ENCODE assay signal across 16 cellular contexts in genomic region chr5:157542282-157542966, GRCh38. TPM values are rescaled to one million over a fixed set of nuclear protein-coding genes. Genes with fewer than 3 reads are reported as not detected.
DNase-seq lines count a peak whose midpoint lies in the region; ATAC-seq, FAIRE-seq and TF ChIP-seq lines count a peak whose summit lies in the region.
"Had no signal": no experiment of that assay in that cellular context is flagged by ENCODE, and none has a peak within 500 bp of the region (broad histone marks: within the 10 kb centered on the region; RNA-seq: fewer than 3 reads in every experiment).

No MANE protein-coding gene starts in this region.

- H4K20me1 ChIP-seq in H1 (replicated peaks in 1 of 2; ENCODE audit: control insufficient read depth in 1 of 2, insufficient read depth in 2 of 2, low read length in 2 of 2) = no peaks in the 10 kb centered on the region

- TF ChIP-seq EP300 in H1 (IDR thresholded peaks at IDR 0.05; ENCODE audit: borderline replicate concordance in 1 of 2, low read depth in 2 of 2, low read length in 2 of 2) = no peak

- CTCF ChIA-PET in CD4-positive, alpha-beta T cell (lab: Charles Lee) = no interaction called here
- CTCF ChIA-PET in H1 (lab: Charles Lee; ENCODE audit: partially characterized antibody) = interaction anchor here (1.0 to 2.0 kb wide), 2 partner anchors 35 to 66 kb away, joined by 4 to 7 read pairs; no protein-coding TSS in a partner anchor

- H4K8ac ChIP-seq in H1 (ENCODE audit: extremely low read depth, insufficient read depth, low read length) = 0 out of 2 replicates have a peak overlapping the region, but pooled peaks have one; percentile 19

- TF ChIP-seq RAD21 in H1 (IDR thresholded peaks at IDR 0.05 in 1 of 2, conservative IDR thresholded peaks at IDR 0.05 in 1 of 2; ENCODE audit: low read depth in 2 of 2, low read length in 2 of 2) = no peak

- no peaks in the 10 kb centered on the region; the same call in none of the 2 replicates for H3K79me1 ChIP-seq in H1 (ENCODE audit: low read depth, low read length)

- no peaks in the 10 kb centered on the region for H3K36me3 Mint-ChIP-seq in CD4-positive, alpha-beta T cell (ENCODE audit: low read depth)
- H3K36me3 Mint-ChIP-seq in IgD-negative memory B cell = peaks cover 4% of the 10 kb centered on the region

- no peak overlapping the region for H2BK120ac ChIP-seq in H1 (replicated peaks; ENCODE audit: low read depth, low read length)

- H3K4me3 ChIP-seq in H1 (ENCODE audit: extremely low read depth in 1 of 4, insufficient read depth in 2 of 4, low read depth in 3 of 4, low read length in 4 of 4) (no peak overlapping the region), rectal smooth muscle tissue (ENCODE audit: low read length) (no peak overlapping the region), H7 (ENCODE audit: insufficient read depth, low read depth, low read length) (no peak overlapping the region)
- H3K4me3 ChIP-seq: BLaER1 treated with 17β-estradiol and CSF1 and Interleukin-3, amounts not matched to agents 10 nM and 100 nM; dorsolateral prefrontal cortex; PC-9 had no signal

- H3K9me3 ChIP-seq in CD4-positive, alpha-beta T cell (ENCODE audit: control insufficient read depth, low read length) = no peaks in the 10 kb centered on the region
- H3K9me3 ChIP-seq in H1 (ENCODE audit: insufficient read depth in 2 of 2, low read depth in 1 of 2, low read length in 1 of 2) = no peaks in the 10 kb centered on the region
- H3K9me3 ChIP-seq: BLaER1 treated with 17β-estradiol and CSF1 and Interleukin-3, amounts not matched to agents 10 nM and 100 nM had no signal

- no peak overlapping the region for H2BK5ac ChIP-seq in H1 (ENCODE audit: low read depth, low read length)

- H3K23ac ChIP-seq in H1 (ENCODE audit: insufficient read length) = no peak overlapping the region

- H2BK20ac ChIP-seq in H1 (ENCODE audit: low read length) = no peak overlapping the region

- no peak overlapping the region for H3K56ac ChIP-seq in H1 (replicated peaks; ENCODE audit: insufficient read length, low read depth, low read length)

- no peak overlapping the region for H2AFZ ChIP-seq in H1 (ENCODE audit: low read length)
- H2AFZ ChIP-seq: PC-9 had no signal

- no peaks in the 10 kb centered on the region for H3K9me3 Mint-ChIP-seq in CD4-positive, alpha-beta T cell
- no peaks in the 10 kb centered on the region for H3K9me3 Mint-ChIP-seq in IgD-negative memory B cell

- H3K27me3 ChIP-seq in CD4-positive, alpha-beta T cell (ENCODE audit: control insufficient read depth, insufficient read depth, low read length) = no peaks in the 10 kb centered on the region
- no peaks in the 10 kb centered on the region for H3K27me3 ChIP-seq in H1 (replicated peaks in 1 of 4; ENCODE audit: control insufficient read depth in 3 of 4, extremely low read depth in 1 of 4, insufficient read depth in 3 of 4, low read length in 3 of 4)
- H3K27me3 ChIP-seq in rectal smooth muscle tissue (ENCODE audit: control insufficient read depth, insufficient read depth, low read length) = no peaks in the 10 kb centered on the region
- H3K27me3 ChIP-seq in H7 (ENCODE audit: control insufficient read depth, insufficient read depth, low read length) = no peaks in the 10 kb centered on the region
- H3K27me3 ChIP-seq: BLaER1 treated with 17β-estradiol and CSF1 and Interleukin-3, amounts not matched to agents 10 nM and 100 nM; dorsolateral prefrontal cortex had no signal

- no peak for TF ChIP-seq POLR2A in H1 (IDR thresholded peaks at IDR 0.05; ENCODE audit: control extremely low read depth in 1 of 2, low read depth in 2 of 2, low read length in 2 of 2)

- no peak overlapping the region for H3K4me3 Mint-ChIP-seq in CD4-positive, alpha-beta T cell
- H3K4me3 Mint-ChIP-seq in IgD-negative memory B cell = peak overlapping the region in 2 of 4 donors; percentile 15 to 50

- H3K9ac ChIP-seq in H1 (replicated peaks in 1 of 4; ENCODE audit: extremely low read depth in 1 of 4, low read depth in 3 of 4, low read length in 3 of 4) (no peak overlapping the region), rectal smooth muscle tissue (ENCODE audit: low read length) (no peak overlapping the region)

- no peak for DNase-seq in CD4-positive, alpha-beta T cell
- DNase-seq in H1 (ENCODE audit: low read depth in 1 of 2, low spot score in 2 of 2) = no peak
- DNase-seq in H7 = no peak
- DNase-seq in COR-L47 (lab: John Stamatoyannopoulos, UW) = no peak
- DNase-seq: activated effector memory CD4-positive, alpha-beta T cell treated with anti-CD3 and anti-CD28 coated beads, Interleukin-2, amount 50 U/mL, for 16 hours; DND-41; dorsolateral prefrontal cortex; Kasumi-1; NCI-H1694; PC-9 had no signal

- no peaks in the 10 kb centered on the region for H3K79me2 ChIP-seq in H1 (ENCODE audit: control insufficient read depth in 1 of 2, insufficient read depth in 2 of 2, low read length in 2 of 2)

- peaks cover 91% of the 10 kb centered on the region for H3K4me1 Mint-ChIP-seq in CD4-positive, alpha-beta T cell (ENCODE audit: low read depth)
- H3K4me1 Mint-ChIP-seq in IgD-negative memory B cell = peaks cover 49 to 84% (median 63%) of the 10 kb centered on the region in 3 donors

- H3K36me3 ChIP-seq in H1 (ENCODE audit: control insufficient read depth in 2 of 4, insufficient read depth in 4 of 4, low read length in 3 of 4) (no peaks in the 10 kb centered on the region), rectal smooth muscle tissue (ENCODE audit: control insufficient read depth, insufficient read depth, low read length) (no peaks in the 10 kb centered on the region), H7 (replicated peaks; ENCODE audit: control insufficient read depth, insufficient read depth, low read length) (no peaks in the 10 kb centered on the region; the same call in 1 of the 2 replicates)

- no peak overlapping the region for H4K91ac ChIP-seq in H1 (replicated peaks; ENCODE audit: insufficient read length, low read length)

- no peak overlapping the region for H2AK5ac ChIP-seq in H1 (ENCODE audit: low read depth, low read length)

- no peak for ATAC-seq in CD4-positive, alpha-beta T cell (ENCODE audit: poor library complexity)
- no peak for ATAC-seq in HG03460 (IDR thresholded peaks at IDR 0.05; ENCODE audit: unreplicated experiment)
- ATAC-seq: left lobe of liver had no signal

- POLR2A ChIA-PET in CD4-positive, alpha-beta T cell (lab: Charles Lee) = interaction anchor here (0.6 to 1.9 kb wide), 6 partner anchors 9 to 110 kb away, joined by 3 to 16 read pairs (median 4); partner anchors contain the start of gene SOX30
- POLR2A ChIA-PET in H1 (lab: Charles Lee; ENCODE audit: partially characterized antibody) = no interaction called here

- H3K23me2 ChIP-seq in H1 (ENCODE audit: low read depth, low read length) = no peaks in the 10 kb centered on the region

- no peaks in the 10 kb centered on the region for H3K27me3 Mint-ChIP-seq in CD4-positive, alpha-beta T cell
- peaks cover 1% of the 10 kb centered on the region for H3K27me3 Mint-ChIP-seq in IgD-negative memory B cell
- H3K27me3 Mint-ChIP-seq: activated CD4-positive, alpha-beta T cell treated with anti-CD3 and anti-CD28 coated beads for 36 hours had no signal

- FAIRE-seq in H1 (lab: Jason Lieb, UNC) = no peak

- no peak overlapping the region for H3K4ac ChIP-seq in H1 (replicated peaks; ENCODE audit: insufficient read length, low read depth, low read length)

- no peak overlapping the region for H2BK12ac ChIP-seq in H1 (ENCODE audit: low read depth, low read length)

- H3K27ac ChIP-seq in CD4-positive, alpha-beta T cell (ENCODE audit: low read depth, low read length) = peak overlapping the region; percentile 61
- H3K27ac ChIP-seq in H1 (ENCODE audit: low read depth, low read length) (no peak overlapping the region), rectal smooth muscle tissue (ENCODE audit: low read depth, low read length) (peak overlapping the region; percentile 79)
- H3K27ac ChIP-seq: PC-9 had no signal

- H3K14ac ChIP-seq in H1 (ENCODE audit: insufficient read length) = no peak overlapping the region

- no peak overlapping the region for H3K18ac ChIP-seq in H1 (ENCODE audit: extremely low read depth, low read length)

- no peak overlapping the region for H2BK15ac ChIP-seq in H1 (ENCODE audit: low read length)

- TF ChIP-seq CTCF in CD4-positive, alpha-beta T cell (IDR thresholded peaks at IDR 0.05) = no peak
- TF ChIP-seq CTCF in H1 (IDR thresholded peaks at IDR 0.05; ENCODE audit: control extremely low read depth in 1 of 3, insufficient read depth in 1 of 3, low read depth in 1 of 3, low read length in 3 of 3) = no peak

- peak overlapping the region; percentile 87 for H3K27ac Mint-ChIP-seq in CD4-positive, alpha-beta T cell
- H3K27ac Mint-ChIP-seq in IgD-negative memory B cell = peak overlapping the region in 2 of 3 donors; percentile 84 to 99

- H3K4me1 ChIP-seq in H1 (replicated peaks in 1 of 4; ENCODE audit: control insufficient read depth in 3 of 4, insufficient read depth in 4 of 4, low read length in 3 of 4) (peaks cover 0 to 7% (median 1%) of the 10 kb centered on the region in 4 experiments; a peak in 4 of 7 replicates), rectal smooth muscle tissue (ENCODE audit: control insufficient read depth, insufficient read depth, low read length) (peaks cover 59% of the 10 kb centered on the region)

- H3K4me2 ChIP-seq in H1 (ENCODE audit: insufficient read depth in 1 of 2, low read depth in 2 of 2, low read length in 2 of 2) = no peak overlapping the region
- H3K4me2 ChIP-seq: PC-9 had no signal

- H4K5ac ChIP-seq in H1 (ENCODE audit: insufficient read length, low read depth, low read length) = no peak overlapping the region

- WGBS in H1 (ENCODE audit: extremely low coverage in 1 of 2, insufficient coverage in 1 of 2, insufficient read length in 1 of 2, insufficient replicate concordance in 2 of 2, low coverage in 1 of 2, low lambda C conversion rate in 2 of 2, missing lambda C conversion rate in 1 of 2), 2 experiments = 93% methylated on average over 14 of the region's 14 CpGs; no CpG with 5 or more reads in 1 of the 2 experiments

- intact Hi-C loops in CD4-positive, alpha-beta T cell (cut with DNase I, micrococcal nuclease) = loop anchor here (5.0 kb wide), 3 partner anchors 35 to 190 kb away; partner anchors contain the start of genes ADAM19 (in 1 of the 2), SOX30 (in 1 of the 2) and THG1L (in 1 of the 2)

TF ChIP-seq in H1, 55 proteins besides CTCF, POLR2A, EP300 and RAD21 (continues in another document):
- TF ChIP-seq PHF8 (conservative IDR thresholded peaks at IDR 0.05; ENCODE audit: low read depth, low read length) (no peak), EGR1 (IDR thresholded peaks at IDR 0.05; ENCODE audit: borderline replicate concordance, low read depth, low read length) (no peak)

RNA-seq across cellular contexts. Expression of gene ADAM19, which starts 33.2 kb away (rescaled TPM):
- total RNA-seq in CD4-positive, alpha-beta T cell = 10 to 100 TPM; 26.7 to 29.1 TPM
- polyA plus RNA-seq in IgD-negative memory B cell = 45.1 TPM
- total RNA-seq in H1 (2021; fragmentation: NEBNext Ultra II Directional; extraction: Animal tissue kit (Norgen Biotek cat#: 25700)) = 21.4 and 22.7 TPM in 2 replicates
- 6.5 and 7.3 TPM in 2 replicates for polyA plus RNA-seq in H1 (2011; rRNA removed)
- 6.6 TPM for polyA plus RNA-seq in H1 (2011; cell fraction: cytosol; rRNA removed)
- 10.7 TPM for polyA plus RNA-seq in H1 (2011; cell fraction: nucleus; rRNA removed)
- polyA plus RNA-seq in H1 (2012, experiment 1 of 2) = 9.5 to 11.2 TPM (median 10.2 TPM) in 4 replicates
- polyA plus RNA-seq in H1 (2012, experiment 2 of 2) = 8.5 TPM
- 21.0 TPM for polyA plus RNA-seq in H1 (2013, experiment 1 of 2)
- polyA plus RNA-seq in H1 (2013, experiment 2 of 2) = 27.5 TPM
- 16.3 and 19.4 TPM in 2 replicates for polyA minus RNA-seq in H1 (2011; rRNA and poly(A)+ RNA removed)
- 12.1 TPM for polyA minus RNA-seq in H1 (2011; cell fraction: cytosol; rRNA and poly(A)+ RNA removed)
- 9.7 TPM for polyA minus RNA-seq in H1 (2011; cell fraction: nucleus; rRNA and poly(A)+ RNA removed)
- total RNA-seq in H7 (2014; rRNA removed; shearing (Covaris generic)) = 37.7 and 53.1 TPM in 2 replicates
